ENCODE assay signal across 1 cellular context in genomic region chr6:36075656-36076055, GRCh38.
A peak's percentile ranks its signal among the peaks of the same experiment; 100 is the strongest.
TF ChIP-seq lines count a peak whose summit lies in the region.

No MANE protein-coding gene starts in this region.

TF ChIP-seq in HepG2, 621 proteins besides CTCF, POLR2A, EP300 and RAD21 (continued from another document and continues in another):
- TF ChIP-seq HNF1A (IDR thresholded peaks at IDR 0.05; ENCODE audit: low read depth) (no peak), HNF1A (CRISPR knock-in tag; IDR thresholded peaks at IDR 0.05; ENCODE audit: borderline replicate concordance) (no peak), ZNF724P (CRISPR knock-in tag; IDR thresholded peaks at IDR 0.05; ENCODE audit: borderline replicate concordance) (no peak), STAT5B (CRISPR knock-in tag; IDR thresholded peaks at IDR 0.05) (no peak), HNRNPL (IDR thresholded peaks at IDR 0.05; ENCODE audit: low read depth, low read length) (no peak), NONO (IDR thresholded peaks at IDR 0.05) (no peak), NONO (CRISPR knock-in tag; conservative IDR thresholded peaks at IDR 0.05) (no peak), NCOA5 (CRISPR knock-in tag; IDR thresholded peaks at IDR 0.05) (no peak), PTBP1 (IDR thresholded peaks at IDR 0.05; ENCODE audit: low read depth, low read length, poor library complexity, severe bottlenecking) (no peak), ZNF230 (CRISPR knock-in tag; IDR thresholded peaks at IDR 0.05) (no peak), ZNF547 (CRISPR knock-in tag; IDR thresholded peaks at IDR 0.05) (no peak), HIVEP1 (CRISPR knock-in tag; IDR thresholded peaks at IDR 0.05) (no peak), RXRB (CRISPR knock-in tag; IDR thresholded peaks at IDR 0.05; ENCODE audit: borderline replicate concordance) (no peak; the same call in 1 of the 2 replicates), ZBTB1 (CRISPR knock-in tag; IDR thresholded peaks at IDR 0.05; ENCODE audit: borderline replicate concordance) (no peak), ZNF713 (CRISPR knock-in tag; IDR thresholded peaks at IDR 0.05) (no peak), ZNF605 (CRISPR knock-in tag; IDR thresholded peaks at IDR 0.05) (no peak), ZNF335 (CRISPR knock-in tag; IDR thresholded peaks at IDR 0.05) (no peak), AFF4 (CRISPR knock-in tag; IDR thresholded peaks at IDR 0.05) (no peak), ZNF552 (CRISPR knock-in tag; IDR thresholded peaks at IDR 0.05; ENCODE audit: borderline replicate concordance) (no peak), NFAT5 (CRISPR knock-in tag; IDR thresholded peaks at IDR 0.05) (no peak), ISL2 (CRISPR knock-in tag; IDR thresholded peaks at IDR 0.05) (no peak), KDM4B (CRISPR knock-in tag; IDR thresholded peaks at IDR 0.05) (no peak), ETV5 (CRISPR knock-in tag; IDR thresholded peaks at IDR 0.05; ENCODE audit: borderline replicate concordance) (no peak), ZNF746 (CRISPR knock-in tag; IDR thresholded peaks at IDR 0.05) (no peak), MAFK (conservative IDR thresholded peaks at IDR 0.05 in 1 of 2, IDR thresholded peaks at IDR 0.05 in 1 of 2; ENCODE audit: low read length in 2 of 2) (no peak), HNRNPH1 (optimal IDR thresholded peaks at IDR 0.05; ENCODE audit: low read depth, low read length) (no peak), DMTF1 (CRISPR knock-in tag; IDR thresholded peaks at IDR 0.05) (no peak), RFX5 (IDR thresholded peaks at IDR 0.05; ENCODE audit: low read depth, low read length) (no peak), PBX2 (CRISPR knock-in tag; IDR thresholded peaks at IDR 0.05) (0 out of 2 replicates have a peak, but pooled peaks have one; percentile 46), ARHGAP35 (CRISPR knock-in tag; IDR thresholded peaks at IDR 0.05; ENCODE audit: borderline replicate concordance) (no peak), KLF11 (CRISPR knock-in tag; IDR thresholded peaks at IDR 0.05) (no peak), THAP7 (CRISPR knock-in tag; IDR thresholded peaks at IDR 0.05) (no peak), MXD4 (CRISPR knock-in tag; IDR thresholded peaks at IDR 0.05) (no peak)
- TF ChIP-seq, protein P1, sequence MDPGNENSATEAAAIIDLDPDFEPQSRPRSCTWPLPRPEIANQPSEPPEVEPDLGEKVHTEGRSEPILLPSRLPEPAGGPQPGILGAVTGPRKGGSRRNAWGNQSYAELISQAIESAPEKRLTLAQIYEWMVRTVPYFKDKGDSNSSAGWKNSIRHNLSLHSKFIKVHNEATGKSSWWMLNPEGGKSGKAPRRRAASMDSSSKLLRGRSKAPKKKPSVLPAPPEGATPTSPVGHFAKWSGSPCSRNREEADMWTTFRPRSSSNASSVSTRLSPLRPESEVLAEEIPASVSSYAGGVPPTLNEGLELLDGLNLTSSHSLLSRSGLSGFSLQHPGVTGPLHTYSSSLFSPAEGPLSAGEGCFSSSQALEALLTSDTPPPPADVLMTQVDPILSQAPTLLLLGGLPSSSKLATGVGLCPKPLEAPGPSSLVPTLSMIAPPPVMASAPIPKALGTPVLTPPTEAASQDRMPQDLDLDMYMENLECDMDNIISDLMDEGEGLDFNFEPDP (CRISPR knock-in tag; conservative IDR thresholded peaks at IDR 0.05): no peak
